ENCODE assay signal across 13 cellular contexts in genomic region chr6:127907960-127908640, GRCh38. TPM values are rescaled to one million over a fixed set of nuclear protein-coding genes. Genes with fewer than 3 reads are reported as not detected.
DNase-seq lines count a peak whose midpoint lies in the region; ATAC-seq, FAIRE-seq and TF ChIP-seq lines count a peak whose summit lies in the region.
"Had no signal": no experiment of that assay in that cellular context is flagged by ENCODE, and none has a peak within 500 bp of the region (broad histone marks: within the 10 kb centered on the region; RNA-seq: fewer than 3 reads in every experiment).

No MANE protein-coding gene starts in this region.

- peaks cover 2 to 9% (median 5%) of the 10 kb centered on the region in 5 donors for H3K9me3 Mint-ChIP-seq in CD8-positive, alpha-beta memory T cell
- no peaks in the 10 kb centered on the region for H3K9me3 Mint-ChIP-seq in Calu3 (ENCODE audit: low read depth, unreplicated experiment)

- no peak for TF ChIP-seq POLR2A in erythroblast (IDR thresholded peaks at IDR 0.05; ENCODE audit: low read length)

- peaks cover 16 to 38% (median 34%) of the 10 kb centered on the region in 3 donors for H3K36me3 Mint-ChIP-seq in CD8-positive, alpha-beta memory T cell
- H3K36me3 Mint-ChIP-seq in T-helper 17 cell (ENCODE audit: low read depth) (peaks cover 4% of the 10 kb centered on the region), Calu3 (ENCODE audit: insufficient read depth, unreplicated experiment) (no peaks in the 10 kb centered on the region)

- H3K9me3 ChIP-seq in CD8-positive, alpha-beta memory T cell (ENCODE audit: low read length) = peaks cover 7% of the 10 kb centered on the region
- peaks cover 5% of the 10 kb centered on the region for H3K9me3 ChIP-seq in T-helper 17 cell (ENCODE audit: control insufficient read depth, low read length, poor library complexity, severe bottlenecking)

- peak overlapping the region; percentile 74 for H3K27ac ChIP-seq in CD8-positive, alpha-beta memory T cell (ENCODE audit: low read depth, low read length)
- H3K27ac ChIP-seq in caudate nucleus (ENCODE audit: low read depth, low read length) = no peak overlapping the region
- H3K27ac ChIP-seq: BLaER1 had no signal

- CTCF ChIA-PET in CD8-positive, alpha-beta memory T cell (lab: Charles Lee) = interaction anchor here (0.8 to 2.9 kb wide), 7 partner anchors 11 to 420 kb away, joined by 3 to 10 read pairs (median 4); no protein-coding TSS in a partner anchor
- CTCF ChIA-PET in Calu3 (lab: Charles Lee) = no interaction called here

- peak in 2 of 5 donors; percentile 22 to 52 for DNase-seq in CD8-positive, alpha-beta memory T cell
- no peak for DNase-seq in GM19239 (ENCODE audit: insufficient read length, low spot score)
- peak in 1 of 3 donors; percentile 15 for DNase-seq in T-helper 17 cell
- DNase-seq in Calu3 = no peak
- no peak for DNase-seq in caudate nucleus (lab: John Stamatoyannopoulos, UW)
- no peak for DNase-seq in erythroblast (lab: John Stamatoyannopoulos, UW)
- no peak for DNase-seq in HuH-7.5 (ENCODE audit: low spot score)
- DNase-seq: Right ventricle myocardium superior had no signal

- no peaks in the 10 kb centered on the region for H3K27me3 ChIP-seq in CD8-positive, alpha-beta memory T cell (ENCODE audit: insufficient read depth, low read length, poor library complexity, severe bottlenecking)
- H3K27me3 ChIP-seq: BLaER1 had no signal

- peaks cover 62 to 88% (median 80%) of the 10 kb centered on the region in 3 donors for H3K4me1 Mint-ChIP-seq in CD8-positive, alpha-beta memory T cell
- peaks cover 25% of the 10 kb centered on the region for H3K4me1 Mint-ChIP-seq in T-helper 17 cell
- H3K4me1 Mint-ChIP-seq in Calu3 (ENCODE audit: low read depth, unreplicated experiment) = no peaks in the 10 kb centered on the region

- intact Hi-C loops in Calu3 (cut with micrococcal nuclease; ENCODE audit: unreplicated experiment) = no loop called here

- peak; percentile 87 for FAIRE-seq in GM19239 (lab: Jason Lieb, UNC)

- no peaks in the 10 kb centered on the region for H3K27me3 Mint-ChIP-seq in CD8-positive, alpha-beta memory T cell
- H3K27me3 Mint-ChIP-seq in T-helper 17 cell (no peaks in the 10 kb centered on the region), Calu3 (ENCODE audit: unreplicated experiment) (no peaks in the 10 kb centered on the region)

- H3K4me3 Mint-ChIP-seq in CD8-positive, alpha-beta memory T cell = peak overlapping the region; percentile 85 to 92 (median 89)
- peak overlapping the region; percentile 91 for H3K4me3 Mint-ChIP-seq in T-helper 17 cell
- H3K4me3 Mint-ChIP-seq in Calu3 (ENCODE audit: low read depth, unreplicated experiment) = no peak overlapping the region

- peak overlapping the region; percentile 52 for H3K4me3 ChIP-seq in CD8-positive, alpha-beta memory T cell (ENCODE audit: low read length)
- H3K4me3 ChIP-seq: BLaER1 had no signal

- BruUV-seq in Calu3 (replicated peaks; lab: Mats Ljungman, UMichigan) = no TSS peak

- TF ChIP-seq CTCF in Calu3 (IDR thresholded peaks at IDR 0.05; ENCODE audit: unreplicated experiment) = no peak

- ATAC-seq in HG02938 (IDR thresholded peaks at IDR 0.05; ENCODE audit: unreplicated experiment) = peak; percentile 64
- peak; percentile 86 for ATAC-seq in T-helper 17 cell

- H3K4me1 ChIP-seq in CD8-positive, alpha-beta memory T cell (ENCODE audit: insufficient read depth, low read length) = peaks cover 21% of the 10 kb centered on the region
- H3K4me1 ChIP-seq: BLaER1 had no signal

- peaks cover 9% of the 10 kb centered on the region for H3K36me3 ChIP-seq in CD8-positive, alpha-beta memory T cell (ENCODE audit: insufficient read depth, low read length)
- H3K36me3 ChIP-seq: BLaER1 had no signal

- H3K27ac Mint-ChIP-seq in CD8-positive, alpha-beta memory T cell = peak overlapping the region; percentile 92 to 99 (median 95)
- H3K27ac Mint-ChIP-seq in T-helper 17 cell = peak overlapping the region; percentile 97
- no peak overlapping the region for H3K27ac Mint-ChIP-seq in Calu3 (ENCODE audit: unreplicated experiment)

- POLR2A ChIA-PET in CD8-positive, alpha-beta memory T cell (lab: Charles Lee) = interaction anchor here (0.5 to 3.1 kb wide), 8 partner anchors 8 to 334 kb away, joined by 3 to 39 read pairs (median 4); partner anchors contain the start of gene THEMIS

RNA-seq across cellular contexts. Expression of gene THEMIS, which starts 7.2 kb away (rescaled TPM):
- 10 to 100 TPM; 39.9 to 40.6 TPM for total RNA-seq in CD8-positive, alpha-beta memory T cell
- 107 TPM for polyA plus RNA-seq in CD8-positive, alpha-beta memory T cell
- total RNA-seq in T-helper 17 cell = 10 to 100 TPM; 53.9 to 64.7 TPM
- not detected in 2 replicates for total RNA-seq in Calu3 (2022)
- total RNA-seq: epithelial cell of proximal tubule, MCF 10A, pulmonary artery endothelial cell had no signal

Comparison
In these comparisons a context has a peak if more than half of its experiments do, and no peak if none do; other contexts are left out.
1. RNA of gene THEMIS, which starts 7.2 kb away (total RNA-seq): 53.9 to 64.7 TPM in T-helper 17 cell and 39.9 to 40.6 TPM in CD8-positive, alpha-beta memory T cell; not detected in Calu3; every median in the first group is over 10 times any median in the second.